ENCODE assay signal across 2 cellular contexts in the genomic region with DNA sequence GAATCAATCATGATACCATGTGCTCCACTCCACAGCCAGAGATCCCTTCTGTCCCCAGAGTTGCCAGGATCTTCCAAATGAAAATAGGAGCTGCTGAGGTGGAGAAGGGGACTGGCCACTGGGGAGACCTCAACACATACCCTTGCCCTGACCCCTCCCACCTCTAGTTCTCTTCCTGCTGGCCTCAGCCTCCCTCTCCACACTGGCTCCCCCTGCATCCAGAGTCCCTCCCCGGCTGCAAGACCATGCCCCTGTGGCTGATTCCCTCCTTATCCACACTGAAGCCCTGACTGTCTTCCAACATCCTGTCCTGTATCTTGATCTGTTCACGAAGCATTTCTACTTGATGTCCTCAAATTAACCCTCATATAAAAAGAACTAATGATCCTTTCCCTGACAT.
TF ChIP-seq lines count a peak whose summit lies in the region.

No MANE protein-coding gene starts in this region.

TF ChIP-seq in IMR-90, 13 proteins besides CTCF, POLR2A, EP300 and RAD21:
- TF ChIP-seq, protein P1, sequence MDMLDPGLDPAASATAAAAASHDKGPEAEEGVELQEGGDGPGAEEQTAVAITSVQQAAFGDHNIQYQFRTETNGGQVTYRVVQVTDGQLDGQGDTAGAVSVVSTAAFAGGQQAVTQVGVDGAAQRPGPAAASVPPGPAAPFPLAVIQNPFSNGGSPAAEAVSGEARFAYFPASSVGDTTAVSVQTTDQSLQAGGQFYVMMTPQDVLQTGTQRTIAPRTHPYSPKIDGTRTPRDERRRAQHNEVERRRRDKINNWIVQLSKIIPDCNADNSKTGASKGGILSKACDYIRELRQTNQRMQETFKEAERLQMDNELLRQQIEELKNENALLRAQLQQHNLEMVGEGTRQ (IDR thresholded peaks at IDR 0.05; ENCODE audit: low read depth, low read length): no peak
- TF ChIP-seq MAZ (IDR thresholded peaks at IDR 0.05; ENCODE audit: borderline replicate concordance, low read depth, low read length) (no peak), NFE2L2 (IDR thresholded peaks at IDR 0.05; ENCODE audit: low read depth, low read length) (no peak), BHLHE40 (IDR thresholded peaks at IDR 0.05; ENCODE audit: low read depth, low read length) (no peak), CEBPB (IDR thresholded peaks at IDR 0.05; ENCODE audit: low read depth, low read length) (no peak), SMC3 (IDR thresholded peaks at IDR 0.05; ENCODE audit: low read depth, low read length) (no peak)

TF ChIP-seq in H1, 55 proteins besides CTCF, POLR2A, EP300 and RAD21:
- no peak for TF ChIP-seq KDM1A (IDR thresholded peaks at IDR 0.05; ENCODE audit: borderline replicate concordance, low read length)
- no peak for TF ChIP-seq SIX5 (IDR thresholded peaks at IDR 0.05; ENCODE audit: low read depth, low read length)
- no peak for TF ChIP-seq BCL11A (IDR thresholded peaks at IDR 0.05; ENCODE audit: low read depth in 2 of 2, low read length in 2 of 2)
- TF ChIP-seq EGR1 (IDR thresholded peaks at IDR 0.05; ENCODE audit: borderline replicate concordance, low read depth, low read length): no peak
- no peak for TF ChIP-seq KDM5A (IDR thresholded peaks at IDR 0.05; ENCODE audit: low read length)
- TF ChIP-seq BACH1 (IDR thresholded peaks at IDR 0.05; ENCODE audit: low read length): no peak
